Comparison of ENCODE assay signal across 17 cellular contexts in the genomic region with DNA sequence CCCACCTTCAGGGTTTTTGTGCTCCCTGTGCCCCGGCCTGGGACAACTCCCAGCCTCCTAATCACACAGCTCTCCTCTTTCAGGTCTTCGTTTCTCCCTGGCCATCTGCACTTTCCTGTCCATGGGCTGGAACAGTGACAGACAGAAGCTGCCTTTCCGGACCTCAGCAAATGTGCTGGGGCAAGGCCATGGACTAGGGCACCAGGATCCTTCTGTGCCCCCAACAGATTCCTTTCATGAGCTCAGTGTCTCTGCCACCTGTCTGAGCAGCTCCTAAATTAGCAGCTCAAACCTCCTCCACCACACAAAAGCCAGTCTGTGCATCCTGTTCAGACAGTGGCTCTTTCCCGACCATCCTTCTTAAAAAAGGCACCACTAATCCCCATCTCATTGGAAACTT. TPM values are rescaled to one million over a fixed set of nuclear protein-coding genes. Genes with fewer than 3 reads are reported as not detected.
A peak's percentile ranks its signal among the peaks of the same experiment; 100 is the strongest.
DNase-seq lines count a peak whose midpoint lies in the region; ATAC-seq and TF ChIP-seq lines count a peak whose summit lies in the region.
"Had no signal": no experiment of that assay in that cellular context is flagged by ENCODE, and none has a peak within 500 bp of the region (broad histone marks: within the 10 kb centered on the region; RNA-seq: fewer than 3 reads in every experiment).

No MANE protein-coding gene starts in this region.

- POLR2A ChIA-PET in IMR-90 (lab: Charles Lee; ENCODE audit: unreplicated experiment): no interaction called here

- TF ChIP-seq RAD21 in IMR-90 (IDR thresholded peaks at IDR 0.05; ENCODE audit: low read length): no peak

- no peak overlapping the region for H3K9ac ChIP-seq in IMR-90 (ENCODE audit: low read depth, low read length)
- H3K9ac ChIP-seq in neural progenitor cell: no peak overlapping the region
- no peak overlapping the region for H3K9ac ChIP-seq in mesenchymal stem cell (ENCODE audit: low read length)

- dilution Hi-C loops in IMR-90 (cut with HindIII; ENCODE audit: low sequenced_read_pairs, unreplicated experiment): no loop called here

- no peak overlapping the region for H3K4me3 ChIP-seq in IMR-90 (ENCODE audit: insufficient read depth, low read depth, low read length)
- no peak overlapping the region for H3K4me3 ChIP-seq in neural progenitor cell
- no peak overlapping the region for H3K4me3 ChIP-seq in mesenchymal stem cell (ENCODE audit: insufficient read depth in 1 of 2, low read depth in 1 of 2, low read length in 2 of 2)
- H3K4me3 ChIP-seq: SJSA1 had no signal

- no peak overlapping the region for H2BK20ac ChIP-seq in IMR-90 (ENCODE audit: low read depth, low read length)

- no peak for TF ChIP-seq POLR2A in IMR-90 (IDR thresholded peaks at IDR 0.05; ENCODE audit: low read depth, low read length)

- H3K4ac ChIP-seq in IMR-90 (ENCODE audit: low read depth, low read length) (no peak overlapping the region), mesenchymal stem cell (ENCODE audit: low read depth in 1 of 2, low read length in 2 of 2) (no peak overlapping the region)

- no peaks in the 10 kb centered on the region for H3K9me3 Mint-ChIP-seq in neural progenitor cell

- DNase-seq in G401 (ENCODE audit: low spot score) (peak; percentile 78), IMR-90 (no peak), cerebellar cortex (ENCODE audit: low spot score) (peak; percentile 76), neural progenitor cell (ENCODE audit: low spot score) (no peak), mesenchymal stem cell (no peak), D341Med (ENCODE audit: low spot score) (no peak)
- no peak for DNase-seq in activated CD4-positive, alpha-beta T cell treated with anti-CD3 and anti-CD28 coated beads, Interleukin-2, amount 50 U/mL, for 48 hours
- DNase-seq: BE2C; GDM1; H7; Kasumi-1; NCI-H187; NCI-H2107; NK-92 treated with Interleukin-12 subunit alpha and Interleukin-12 subunit beta, amount 100 ng/mL, for 24 hours; T-helper 1 cell had no signal

- no peak overlapping the region for H3K4me3 Mint-ChIP-seq in neural progenitor cell

- no peak overlapping the region for H3K4me2 ChIP-seq in IMR-90 (ENCODE audit: low read depth, low read length)
- H3K4me2 ChIP-seq in neural progenitor cell: no peak overlapping the region
- H3K4me2 ChIP-seq in mesenchymal stem cell (ENCODE audit: low read length, poor library complexity, severe bottlenecking): no peak overlapping the region

- H3K27me3 ChIP-seq in IMR-90 (ENCODE audit: control insufficient read depth, insufficient read depth, low read length) (peaks cover 28% of the 10 kb centered on the region), neural progenitor cell (no peaks in the 10 kb centered on the region), mesenchymal stem cell (ENCODE audit: control insufficient read depth in 1 of 2, insufficient read depth in 1 of 2, low read length in 2 of 2) (peaks cover 4 to 84% of the 10 kb centered on the region in 2 experiments)
- H3K27me3 ChIP-seq: SJSA1 had no signal

- no peak overlapping the region for H2AK9ac ChIP-seq in IMR-90 (replicated peaks; ENCODE audit: low read depth, low read length, poor library complexity)

- no peak overlapping the region for H2BK120ac ChIP-seq in IMR-90 (ENCODE audit: low read depth, low read length)
- H2BK120ac ChIP-seq in mesenchymal stem cell (ENCODE audit: low read depth, low read length): no peak overlapping the region

- H3K79me1 ChIP-seq in IMR-90 (ENCODE audit: low read depth in 1 of 2, low read length in 2 of 2) (no peaks in the 10 kb centered on the region), mesenchymal stem cell (replicated peaks; ENCODE audit: low read length, poor library complexity, severe bottlenecking) (no peaks in the 10 kb centered on the region)

- H3K9me1 ChIP-seq in IMR-90 (ENCODE audit: insufficient read depth, low read length): no peaks in the 10 kb centered on the region

- no peak overlapping the region for H3K14ac ChIP-seq in IMR-90 (replicated peaks; ENCODE audit: low read depth, low read length)
- H3K14ac ChIP-seq in mesenchymal stem cell (ENCODE audit: low read length in 2 of 2): no peak overlapping the region

- H3K23ac ChIP-seq in IMR-90 (ENCODE audit: low read depth, low read length) (no peak overlapping the region), mesenchymal stem cell (ENCODE audit: low read length in 2 of 2) (no peak overlapping the region)

- BruUV-seq in IMR-90 (replicated peaks; lab: Mats Ljungman, UMichigan): no TSS peak

- H3K4me1 ChIP-seq in IMR-90 (ENCODE audit: control insufficient read depth, insufficient read depth, low read length): peaks cover 4% of the 10 kb centered on the region; the same call in 1 of the 2 replicates
- peaks cover 4% of the 10 kb centered on the region for H3K4me1 ChIP-seq in neural progenitor cell
- no peaks in the 10 kb centered on the region for H3K4me1 ChIP-seq in mesenchymal stem cell (ENCODE audit: control insufficient read depth, insufficient read depth, low read depth, low read length)
- H3K4me1 ChIP-seq: BE2C, SJSA1 had no signal

- intact Hi-C loops in IMR-90 (cut with micrococcal nuclease): no loop called here

- H3K56ac ChIP-seq in IMR-90 (ENCODE audit: extremely low read depth, insufficient read depth, low read length): no peak overlapping the region

- peaks cover 10% of the 10 kb centered on the region for H3K4me1 Mint-ChIP-seq in neural progenitor cell

- H3K18ac ChIP-seq in IMR-90 (ENCODE audit: low read depth, low read length) (no peak overlapping the region), mesenchymal stem cell (ENCODE audit: low read depth in 1 of 2, low read length in 2 of 2) (no peak overlapping the region)

- no peaks in the 10 kb centered on the region for H3K9me3 ChIP-seq in IMR-90 (ENCODE audit: control insufficient read depth, insufficient read depth, low read length)
- no peaks in the 10 kb centered on the region for H3K9me3 ChIP-seq in neural progenitor cell (ENCODE audit: low read depth)
- peaks cover 5% of the 10 kb centered on the region for H3K9me3 ChIP-seq in mesenchymal stem cell (ENCODE audit: control insufficient read depth, low read length)
- H3K9me3 ChIP-seq: BE2C, SJSA1 had no signal

- H3K36me3 ChIP-seq in IMR-90 (ENCODE audit: control insufficient read depth, insufficient read depth, low read length) (no peaks in the 10 kb centered on the region), neural progenitor cell (no peaks in the 10 kb centered on the region), mesenchymal stem cell (ENCODE audit: control insufficient read depth in 1 of 2, insufficient read depth in 2 of 2, low read depth in 1 of 2, low read length in 2 of 2) (no peaks in the 10 kb centered on the region)
- H3K36me3 ChIP-seq: BE2C, SJSA1 had no signal

- in situ Hi-C loops in G401 (cut with HindIII; ENCODE audit: low sequenced_read_pairs): no loop called here
- in situ Hi-C loops in IMR-90 (cut with MboI; ENCODE audit: low sequenced_read_pairs): no loop called here

- WGBS in IMR-90 (ENCODE audit: extremely low coverage in 2 of 2, insufficient read length in 1 of 2), 2 experiments: 63% methylated on average over 2 of the region's 4 CpGs; no CpG with 5 or more reads in 1 of the 2 experiments
- 83% methylated on average over 4 of the region's 4 CpGs for WGBS in mesenchymal stem cell

- H3K27ac Mint-ChIP-seq in neural progenitor cell: peak overlapping the region; percentile 4

- H4K20me1 ChIP-seq in IMR-90 (ENCODE audit: insufficient read depth, low read length) (no peaks in the 10 kb centered on the region), neural progenitor cell (ENCODE audit: low read depth) (no peaks in the 10 kb centered on the region)

- H4K91ac ChIP-seq in IMR-90 (ENCODE audit: insufficient read depth, low read depth, low read length) (no peak overlapping the region), mesenchymal stem cell (ENCODE audit: low read length) (no peak overlapping the region)

- H2AK5ac ChIP-seq in IMR-90 (ENCODE audit: low read depth, low read length): no peak overlapping the region
- H2AK5ac ChIP-seq in mesenchymal stem cell (ENCODE audit: low read length, severe bottlenecking): no peak overlapping the region

- no peaks in the 10 kb centered on the region for H3K79me2 ChIP-seq in neural progenitor cell (ENCODE audit: low read depth)

- no peak overlapping the region for H4K5ac ChIP-seq in IMR-90 (ENCODE audit: low read depth, low read length)

- ATAC-seq in IMR-90 (ENCODE audit: low read depth): no peak
- ATAC-seq: Panc1 had no signal

- H3K27ac ChIP-seq in IMR-90 (ENCODE audit: insufficient read depth, low read length) (no peak overlapping the region), neural progenitor cell (no peak overlapping the region), mesenchymal stem cell (ENCODE audit: low read length, poor library complexity, severe bottlenecking) (no peak overlapping the region)
- H3K27ac ChIP-seq: SJSA1 had no signal

- H3K27me3 Mint-ChIP-seq in neural progenitor cell (ENCODE audit: insufficient read depth, low read depth): peaks cover 6% of the 10 kb centered on the region

- TF ChIP-seq CTCF in IMR-90 (conservative IDR thresholded peaks at IDR 0.05; ENCODE audit: low read depth, low read length) (no peak), neural progenitor cell (IDR thresholded peaks at IDR 0.05) (no peak)

- peak overlapping the region; percentile 35 for H2AFZ ChIP-seq in IMR-90 (replicated peaks; ENCODE audit: low read length, poor library complexity)
- no peak overlapping the region for H2AFZ ChIP-seq in neural progenitor cell (replicated peaks)
- H2AFZ ChIP-seq in mesenchymal stem cell (ENCODE audit: low read depth, low read length): no peak overlapping the region

- CTCF ChIA-PET in IMR-90 (lab: Yijun Ruan, JAX): interaction anchor here (1.6 kb wide), 1 partner anchor 13 kb away, joined by 5 read pairs; no protein-coding TSS in a partner anchor

- no peak overlapping the region for H2BK12ac ChIP-seq in mesenchymal stem cell (ENCODE audit: low read length in 2 of 2)

- H3F3A ChIP-seq in neural progenitor cell (ENCODE audit: low read depth): no peaks in the 10 kb centered on the region

- no peaks in the 10 kb centered on the region for H3K36me3 Mint-ChIP-seq in neural progenitor cell

- H2BK5ac ChIP-seq in IMR-90 (ENCODE audit: low read depth, low read length, poor library complexity, severe bottlenecking) (no peak overlapping the region), mesenchymal stem cell (ENCODE audit: low read depth, low read length, poor library complexity, severe bottlenecking) (no peak overlapping the region)

- H2BK15ac ChIP-seq in IMR-90 (ENCODE audit: low read depth, low read length) (no peak overlapping the region), mesenchymal stem cell (ENCODE audit: low read depth, poor library complexity, severe bottlenecking) (no peak overlapping the region)

- H4K8ac ChIP-seq in IMR-90 (ENCODE audit: low read depth in 2 of 2, low read length in 2 of 2) (no peak overlapping the region), mesenchymal stem cell (ENCODE audit: low read length) (no peak overlapping the region)

RNA-seq across cellular contexts. Expression of a gene that starts 41.9 kb away (rescaled TPM):
- 21.1 and 63.4 TPM in 2 replicates for total RNA-seq in G401 (2014; rRNA removed; shearing (Covaris generic))
- total RNA-seq in IMR-90 (2012; rRNA removed) (27.5 and 30.3 TPM in 2 replicates), neural progenitor cell (ENCODE audit: low replicate concordance) (20.2 and 22.6 TPM in 2 replicates)
- polyA plus RNA-seq in IMR-90 (2012; rRNA removed): 68.8 and 80.6 TPM in 2 replicates
- polyA plus RNA-seq in IMR-90 (2012; cell fraction: cytosol; rRNA removed): 53.9 and 85.1 TPM in 2 replicates
- polyA plus RNA-seq in IMR-90 (2012; cell fraction: nucleus; rRNA removed; ENCODE audit: low replicate concordance): 185 and 283 TPM in 2 replicates
- 52.0 TPM for polyA plus RNA-seq in mesenchymal stem cell (2013, experiment 1 of 2)
- polyA plus RNA-seq in mesenchymal stem cell (2013, experiment 2 of 2): 47.8 TPM

Comparison
In these comparisons a context has a peak if more than half of its experiments do, and no peak if none do; other contexts are left out.
1. DNase-seq: peak in G401 (single experiment) and cerebellar cortex (single experiment); none in IMR-90 (single experiment), neural progenitor cell (single experiment), mesenchymal stem cell (single experiment), D341Med (single experiment) and activated CD4-positive, alpha-beta T cell treated with anti-CD3 and anti-CD28 coated beads, Interleukin-2, amount 50 U/mL, for 48 hours (0 of 2).